In genomic region chr18:5980721-5981120, GRCh38 we compare ENCODE assay signal across 17 cellular contexts.
DNase-seq lines count a peak whose midpoint lies in the region; ATAC-seq and TF ChIP-seq lines count a peak whose summit lies in the region.
"Had no signal": no experiment of that assay in that cellular context is flagged by ENCODE, and none has a peak within 500 bp of the region (broad histone marks: within the 10 kb centered on the region; RNA-seq: fewer than 3 reads in every experiment).

No MANE protein-coding gene starts in this region.

- no peaks in the 10 kb centered on the region for H3K27me3 Mint-ChIP-seq in T-helper 1 cell treated with Interleukin-12 subunit alpha and Interleukin-12 subunit beta and Interleukin-4 antibody, amounts not matched to agents 30 μg/mL and 1 μg/mL, for 36 hours (ENCODE audit: low read depth)
- H3K27me3 Mint-ChIP-seq in endodermal cell (ENCODE audit: insufficient read depth) (peaks cover 2% of the 10 kb centered on the region), neural crest cell (ENCODE audit: low read depth) (no peaks in the 10 kb centered on the region)
- H3K27me3 Mint-ChIP-seq: CD8-positive, alpha-beta memory T cell had no signal

- H3K36me3 Mint-ChIP-seq in T-helper 1 cell treated with Interleukin-12 subunit alpha and Interleukin-12 subunit beta and Interleukin-4 antibody, amounts not matched to agents 30 μg/mL and 1 μg/mL, for 36 hours (ENCODE audit: low read depth): no peaks in the 10 kb centered on the region
- H3K36me3 Mint-ChIP-seq in endodermal cell (ENCODE audit: low read depth): no peaks in the 10 kb centered on the region
- no peaks in the 10 kb centered on the region for H3K36me3 Mint-ChIP-seq in neural crest cell (ENCODE audit: low read depth)
- H3K36me3 Mint-ChIP-seq: CD8-positive, alpha-beta memory T cell had no signal

- no peak overlapping the region for H3K4me3 ChIP-seq in endodermal cell (ENCODE audit: low read length)
- H3K4me3 ChIP-seq: BLaER1, GM12878, GM23248 had no signal

- peaks cover 3% of the 10 kb centered on the region for H3K4me1 Mint-ChIP-seq in T-helper 1 cell treated with Interleukin-12 subunit alpha and Interleukin-12 subunit beta and Interleukin-4 antibody, amounts not matched to agents 30 μg/mL and 1 μg/mL, for 36 hours (ENCODE audit: low read depth)
- H3K4me1 Mint-ChIP-seq in endodermal cell (peaks cover 37% of the 10 kb centered on the region), neural crest cell (peaks cover 36% of the 10 kb centered on the region)
- H3K4me1 Mint-ChIP-seq: CD8-positive, alpha-beta memory T cell had no signal

- ATAC-seq in HG03039 (IDR thresholded peaks at IDR 0.05; ENCODE audit: unreplicated experiment): no peak
- ATAC-seq: HCT116 had no signal

- no peaks in the 10 kb centered on the region for H3K9me3 ChIP-seq in endodermal cell (ENCODE audit: control insufficient read depth, low read length)
- H3K9me3 ChIP-seq: BLaER1, Caco-2 had no signal

- H3K27me3 ChIP-seq in endodermal cell (ENCODE audit: control insufficient read depth, insufficient read depth, low read length, poor library complexity, severe bottlenecking): no peaks in the 10 kb centered on the region
- H3K27me3 ChIP-seq: BLaER1 had no signal

- H3K27ac Mint-ChIP-seq in T-helper 1 cell treated with Interleukin-12 subunit alpha and Interleukin-12 subunit beta and Interleukin-4 antibody, amounts not matched to agents 30 μg/mL and 1 μg/mL, for 36 hours: peak overlapping the region; percentile 39
- H3K27ac Mint-ChIP-seq in endodermal cell (no peak overlapping the region), neural crest cell (ENCODE audit: unreplicated experiment) (peak overlapping the region; percentile 82)
- H3K27ac Mint-ChIP-seq: CD8-positive, alpha-beta memory T cell had no signal

- no peaks in the 10 kb centered on the region for H3K9me3 Mint-ChIP-seq in T-helper 1 cell treated with Interleukin-12 subunit alpha and Interleukin-12 subunit beta and Interleukin-4 antibody, amounts not matched to agents 30 μg/mL and 1 μg/mL, for 36 hours
- H3K9me3 Mint-ChIP-seq in endodermal cell (no peaks in the 10 kb centered on the region), neural crest cell (no peaks in the 10 kb centered on the region)

- no peak overlapping the region for H3K4me3 Mint-ChIP-seq in T-helper 1 cell treated with Interleukin-12 subunit alpha and Interleukin-12 subunit beta and Interleukin-4 antibody, amounts not matched to agents 30 μg/mL and 1 μg/mL, for 36 hours
- H3K4me3 Mint-ChIP-seq in endodermal cell (no peak overlapping the region), neural crest cell (peak overlapping the region; percentile 27)

- no peaks in the 10 kb centered on the region for H3K36me3 ChIP-seq in endodermal cell (ENCODE audit: control insufficient read depth, insufficient read depth, low read length)
- H3K36me3 ChIP-seq: BLaER1 had no signal

- no peak overlapping the region for H3K27ac ChIP-seq in endodermal cell (ENCODE audit: low read depth, low read length)
- H3K27ac ChIP-seq: BLaER1, GM23248, HL-60 had no signal

- DNase-seq in T-helper 1 cell: no peak
- DNase-seq in endodermal cell: peak; percentile 43
- no peak for DNase-seq in neural crest cell (ENCODE audit: low read depth, low spot score)
- DNase-seq in HCEC 1CT: no peak
- no peak for DNase-seq in NCI-H2107 (lab: John Stamatoyannopoulos, UW)
- DNase-seq in cardiac septum (ENCODE audit: low spot score): no peak
- DNase-seq: 8988T; AML-193; Caco-2; CD8-positive, alpha-beta memory T cell; GM23248 had no signal

- no peak for TF ChIP-seq CTCF in endodermal cell (conservative IDR thresholded peaks at IDR 0.05)
- no peak for TF ChIP-seq CTCF in neural crest cell (conservative IDR thresholded peaks at IDR 0.05)

- H3K9ac ChIP-seq in endodermal cell (ENCODE audit: extremely low read depth, low read length, poor library complexity, severe bottlenecking): no peak overlapping the region
- H3K9ac ChIP-seq: BLaER1, GM23248 had no signal

- WGBS in endodermal cell (ENCODE audit: insufficient coverage in 1 of 2, insufficient read length in 1 of 2), 2 experiments: 92% methylated on average over 5 of the region's 5 CpGs

- intact Hi-C loops in cardiac septum (cut with DNase I): no loop called here

- peaks cover 19% of the 10 kb centered on the region for H3K4me1 ChIP-seq in endodermal cell (ENCODE audit: control insufficient read depth, insufficient read depth, low read length)
- H3K4me1 ChIP-seq: Caco-2 had no signal
